Comparison of ENCODE assay signal across 11 cellular contexts in the genomic region with DNA sequence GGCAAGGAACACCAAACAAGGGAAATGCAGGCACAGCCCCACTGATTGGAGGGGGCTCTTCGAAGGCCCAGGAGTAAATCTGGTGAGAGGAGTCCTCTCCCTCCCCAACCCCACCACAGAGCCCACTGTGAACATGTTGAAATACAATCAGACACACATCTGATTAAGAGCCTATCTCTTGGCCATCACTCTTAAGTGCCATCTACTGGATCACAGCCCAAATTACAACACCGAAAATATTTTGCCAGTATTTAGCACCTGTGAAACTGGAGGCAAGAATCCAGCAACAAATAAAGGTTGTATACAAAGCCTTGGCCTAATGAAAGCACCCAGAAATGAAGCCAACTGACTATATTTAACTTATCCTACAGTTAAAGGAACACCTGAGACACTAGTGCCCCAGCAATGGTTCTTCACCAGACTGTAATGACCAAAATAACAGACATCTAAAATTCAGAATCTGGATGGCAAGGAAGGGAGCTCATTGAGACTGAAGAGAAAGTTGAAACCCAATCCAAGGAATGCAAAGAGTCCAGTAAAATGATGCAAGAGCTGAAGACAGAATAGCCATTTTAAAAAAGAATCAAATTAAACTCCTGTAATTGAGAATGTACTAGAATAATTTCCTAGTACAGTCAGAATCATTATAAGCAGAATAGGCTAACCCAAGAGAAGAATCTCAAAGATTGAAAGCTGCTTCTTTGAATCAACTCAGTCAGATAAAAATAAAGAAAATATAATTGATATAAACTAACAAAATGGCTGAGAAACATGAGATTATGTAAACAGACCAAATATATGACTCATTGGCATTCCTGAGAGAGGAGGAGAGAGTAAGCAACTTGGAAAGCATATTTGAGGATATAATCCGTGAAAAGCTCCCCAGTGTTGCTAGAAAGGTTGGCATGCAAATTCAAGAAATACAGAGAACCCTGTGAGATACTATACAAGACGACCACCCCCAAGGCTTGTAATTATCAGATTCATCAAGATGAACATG.
DNase-seq lines count a peak whose midpoint lies in the region; ATAC-seq and TF ChIP-seq lines count a peak whose summit lies in the region.
"Had no signal": no experiment of that assay in that cellular context is flagged by ENCODE, and none has a peak within 500 bp of the region (broad histone marks: within the 10 kb centered on the region; RNA-seq: fewer than 3 reads in every experiment).

No MANE protein-coding gene starts in this region.

- peaks cover 5% of the 10 kb centered on the region for H3K9me3 Mint-ChIP-seq in activated T-cell treated with anti-CD3 and anti-CD28 coated beads, Interleukin-2, amount 50 U/mL, for 24 hours
- H3K9me3 Mint-ChIP-seq: T-helper 1 cell treated with Interleukin-12 subunit alpha and Interleukin-12 subunit beta and Interleukin-4 antibody, amounts not matched to agents 30 μg/mL and 1 μg/mL, for 36 hours had no signal

- no peaks in the 10 kb centered on the region for H3K4me1 Mint-ChIP-seq in activated T-cell treated with anti-CD3 and anti-CD28 coated beads, Interleukin-2, amount 50 U/mL, for 24 hours (ENCODE audit: low read depth)

- no peaks in the 10 kb centered on the region for H3K27me3 Mint-ChIP-seq in activated T-cell treated with anti-CD3 and anti-CD28 coated beads, Interleukin-2, amount 50 U/mL, for 24 hours

- DNase-seq in EL (peak; percentile 50), iris pigment epithelial cell (ENCODE audit: low read depth) (peak; percentile 53), KG1 (lab: John Stamatoyannopoulos, UW) (no peak)
- peak; percentile 10 for DNase-seq in Jurkat, Clone E6-1 (ENCODE audit: low read depth, low spot score)
- DNase-seq in stimulated activated CD4-positive, alpha-beta T cell treated with anti-CD3 and anti-CD28 coated beads, Interleukin-4, amount 100 ng/mL, for 1 hour = no peak
- DNase-seq in activated T-cell treated with anti-CD3 and anti-CD28 coated beads, Interleukin-2, amount 50 U/mL, for 24 hours = no peak
- DNase-seq: activated CD8-positive, alpha-beta memory T cell treated with anti-CD3 and anti-CD28 coated beads, Interleukin-2, amount 50 U/mL, for 48 hours; caudate nucleus had no signal

- no peak overlapping the region for H3K4me3 ChIP-seq in Jurkat, Clone E6-1 (ENCODE audit: low read length)

- H3K4me3 Mint-ChIP-seq in activated T-cell treated with anti-CD3 and anti-CD28 coated beads, Interleukin-2, amount 50 U/mL, for 24 hours = no peak overlapping the region
- H3K4me3 Mint-ChIP-seq: T-helper 1 cell treated with Interleukin-12 subunit alpha and Interleukin-12 subunit beta and Interleukin-4 antibody, amounts not matched to agents 30 μg/mL and 1 μg/mL, for 36 hours had no signal

- no peaks in the 10 kb centered on the region for H3K36me3 Mint-ChIP-seq in activated T-cell treated with anti-CD3 and anti-CD28 coated beads, Interleukin-2, amount 50 U/mL, for 24 hours (ENCODE audit: low read depth)

- no peak overlapping the region for H3K27ac ChIP-seq in VCaP

- H3K27ac Mint-ChIP-seq in activated T-cell treated with anti-CD3 and anti-CD28 coated beads, Interleukin-2, amount 50 U/mL, for 24 hours = no peak overlapping the region
- H3K27ac Mint-ChIP-seq: T-helper 1 cell treated with Interleukin-12 subunit alpha and Interleukin-12 subunit beta and Interleukin-4 antibody, amounts not matched to agents 30 μg/mL and 1 μg/mL, for 36 hours had no signal

- no peak for ATAC-seq in HG03175 (IDR thresholded peaks at IDR 0.05; ENCODE audit: unreplicated experiment)

- 0 out of 2 replicates have a peak, but pooled peaks have one; percentile 15 for TF ChIP-seq CTCF in VCaP (conservative IDR thresholded peaks at IDR 0.05)

Comparison
In these comparisons a context has a peak if more than half of its experiments do, and no peak if none do; other contexts are left out.
1. DNase-seq: peak in EL (single experiment), Jurkat, Clone E6-1 (single experiment) and iris pigment epithelial cell (single experiment); none in stimulated activated CD4-positive, alpha-beta T cell treated with anti-CD3 and anti-CD28 coated beads, Interleukin-4, amount 100 ng/mL, for 1 hour (single experiment), activated T-cell treated with anti-CD3 and anti-CD28 coated beads, Interleukin-2, amount 50 U/mL, for 24 hours (single experiment) and KG1 (single experiment).